ENCODE assay signal across 2 cellular contexts in genomic region chr1:91441980-91442379, GRCh38. TPM values are rescaled to one million over a fixed set of nuclear protein-coding genes. Genes with fewer than 3 reads are reported as not detected.
"Had no signal": no experiment of that assay in that cellular context is flagged by ENCODE, and none has a peak within 500 bp of the region (broad histone marks: within the 10 kb centered on the region; RNA-seq: fewer than 3 reads in every experiment).

No MANE protein-coding gene starts in this region.

RNA-seq across cellular contexts. Expression of gene HFM1, which starts 37.3 kb away (rescaled TPM):
- total RNA-seq: naive thymus-derived CD4-positive, alpha-beta T cell; naive thymus-derived CD8-positive, alpha-beta T cell had no signal
